In genomic region chr3:186742618-186743335, GRCh38 we compare ENCODE assay signal across 2 cellular contexts.
TF ChIP-seq lines count a peak whose summit lies in the region.

No MANE protein-coding gene starts in this region.

TF ChIP-seq in IMR-90, 13 proteins besides CTCF, POLR2A, EP300 and RAD21:
- peak; percentile 63; the same call in 1 of the 2 replicates for TF ChIP-seq CEBPB (IDR thresholded peaks at IDR 0.05; ENCODE audit: low read depth, low read length)
- TF ChIP-seq NFE2L2 (IDR thresholded peaks at IDR 0.05; ENCODE audit: low read depth, low read length), result no peak

TF ChIP-seq in HepG2, 621 proteins besides CTCF, POLR2A, EP300 and RAD21 (continues in another document):
- peak; percentile 62 for TF ChIP-seq RARA (CRISPR knock-in tag; IDR thresholded peaks at IDR 0.05)
- TF ChIP-seq CREM (IDR thresholded peaks at IDR 0.05), result peak; percentile 55
- no peak for TF ChIP-seq CREM (CRISPR knock-in tag; IDR thresholded peaks at IDR 0.05)
- TF ChIP-seq FOXA3 (CRISPR knock-in tag; IDR thresholded peaks at IDR 0.05), result peak; percentile 90
- TF ChIP-seq SOX13 (IDR thresholded peaks at IDR 0.05), result no peak
- TF ChIP-seq SOX13 (CRISPR knock-in tag; conservative IDR thresholded peaks at IDR 0.05 in 1 of 2, IDR thresholded peaks at IDR 0.05 in 1 of 2), result peak in 1 of 2 experiments; percentile 62; a peak in 1 of 4 replicates
- no peak for TF ChIP-seq HNF4G (IDR thresholded peaks at IDR 0.05; ENCODE audit: borderline replicate concordance, low read depth, low read length)
- no peak for TF ChIP-seq HNF4G (CRISPR knock-in tag; IDR thresholded peaks at IDR 0.05; ENCODE audit: borderline replicate concordance, low read depth)
- 0 out of 2 replicates have a peak, but pooled peaks have one; percentile 41 for TF ChIP-seq NKX3-1 (CRISPR knock-in tag; IDR thresholded peaks at IDR 0.05)
- TF ChIP-seq ATF7-NPFF (CRISPR knock-in tag; IDR thresholded peaks at IDR 0.05; ENCODE audit: low read depth), result no peak
- no peak for TF ChIP-seq HIVEP1 (CRISPR knock-in tag; IDR thresholded peaks at IDR 0.05)
- TF ChIP-seq MIXL1 (CRISPR knock-in tag; IDR thresholded peaks at IDR 0.05), result peak; percentile 82; the same call in 1 of the 2 replicates
- peak; percentile 69 for TF ChIP-seq ZNF770 (CRISPR knock-in tag; IDR thresholded peaks at IDR 0.05)
- TF ChIP-seq ZNF781 (CRISPR knock-in tag; IDR thresholded peaks at IDR 0.05; ENCODE audit: borderline replicate concordance, not compliant biosample characterization), result no peak
- TF ChIP-seq PAXIP1 (CRISPR knock-in tag; conservative IDR thresholded peaks at IDR 0.05), result peak; percentile 86
- peak; percentile 28; the same call in 1 of the 2 replicates for TF ChIP-seq PITX1 (CRISPR knock-in tag; IDR thresholded peaks at IDR 0.05)
- TF ChIP-seq ZBTB20 (CRISPR knock-in tag; IDR thresholded peaks at IDR 0.05; ENCODE audit: borderline replicate concordance, low read depth), result peak; percentile 55; the same call in 1 of the 2 replicates
- TF ChIP-seq JARID2 (CRISPR knock-in tag; IDR thresholded peaks at IDR 0.05; ENCODE audit: insufficient replicate concordance), result no peak
- 0 out of 2 replicates have a peak, but pooled peaks have one; percentile 6 for TF ChIP-seq ZNF512B (CRISPR knock-in tag; IDR thresholded peaks at IDR 0.05; ENCODE audit: borderline replicate concordance)
- peak; percentile 68; the same call in 1 of the 2 replicates for TF ChIP-seq ZNF503 (CRISPR knock-in tag; IDR thresholded peaks at IDR 0.05)
- TF ChIP-seq, protein P1, sequence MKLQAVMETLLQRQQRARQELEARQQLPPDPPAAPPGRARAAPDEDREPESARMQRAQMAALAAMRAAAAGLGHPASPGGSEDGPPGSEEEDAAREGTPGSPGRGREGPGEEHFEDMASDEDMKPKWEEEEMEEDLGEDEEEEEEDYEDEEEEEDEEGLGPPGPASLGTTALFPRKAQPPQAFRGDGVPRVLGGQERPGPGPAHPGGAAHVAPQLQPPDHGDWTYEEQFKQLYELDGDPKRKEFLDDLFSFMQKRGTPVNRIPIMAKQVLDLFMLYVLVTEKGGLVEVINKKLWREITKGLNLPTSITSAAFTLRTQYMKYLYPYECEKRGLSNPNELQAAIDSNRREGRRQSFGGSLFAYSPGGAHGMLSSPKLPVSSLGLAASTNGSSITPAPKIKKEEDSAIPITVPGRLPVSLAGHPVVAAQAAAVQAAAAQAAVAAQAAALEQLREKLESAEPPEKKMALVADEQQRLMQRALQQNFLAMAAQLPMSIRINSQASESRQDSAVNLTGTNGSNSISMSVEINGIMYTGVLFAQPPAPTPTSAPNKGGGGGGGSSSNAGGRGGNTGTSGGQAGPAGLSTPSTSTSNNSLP (IDR thresholded peaks at IDR 0.05; ENCODE audit: low read depth, low read length), result peak; percentile 94
- TF ChIP-seq, protein P2, sequence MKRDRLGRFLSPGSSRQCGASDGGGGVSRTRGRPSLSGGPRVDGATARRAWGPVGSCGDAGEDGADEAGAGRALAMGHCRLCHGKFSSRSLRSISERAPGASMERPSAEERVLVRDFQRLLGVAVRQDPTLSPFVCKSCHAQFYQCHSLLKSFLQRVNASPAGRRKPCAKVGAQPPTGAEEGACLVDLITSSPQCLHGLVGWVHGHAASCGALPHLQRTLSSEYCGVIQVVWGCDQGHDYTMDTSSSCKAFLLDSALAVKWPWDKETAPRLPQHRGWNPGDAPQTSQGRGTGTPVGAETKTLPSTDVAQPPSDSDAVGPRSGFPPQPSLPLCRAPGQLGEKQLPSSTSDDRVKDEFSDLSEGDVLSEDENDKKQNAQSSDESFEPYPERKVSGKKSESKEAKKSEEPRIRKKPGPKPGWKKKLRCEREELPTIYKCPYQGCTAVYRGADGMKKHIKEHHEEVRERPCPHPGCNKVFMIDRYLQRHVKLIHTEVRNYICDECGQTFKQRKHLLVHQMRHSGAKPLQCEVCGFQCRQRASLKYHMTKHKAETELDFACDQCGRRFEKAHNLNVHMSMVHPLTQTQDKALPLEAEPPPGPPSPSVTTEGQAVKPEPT (CRISPR knock-in tag; IDR thresholded peaks at IDR 0.05; ENCODE audit: low read depth), result no peak
- TF ChIP-seq ZNF552 (CRISPR knock-in tag; IDR thresholded peaks at IDR 0.05; ENCODE audit: borderline replicate concordance), result no peak
- TF ChIP-seq, protein P3, sequence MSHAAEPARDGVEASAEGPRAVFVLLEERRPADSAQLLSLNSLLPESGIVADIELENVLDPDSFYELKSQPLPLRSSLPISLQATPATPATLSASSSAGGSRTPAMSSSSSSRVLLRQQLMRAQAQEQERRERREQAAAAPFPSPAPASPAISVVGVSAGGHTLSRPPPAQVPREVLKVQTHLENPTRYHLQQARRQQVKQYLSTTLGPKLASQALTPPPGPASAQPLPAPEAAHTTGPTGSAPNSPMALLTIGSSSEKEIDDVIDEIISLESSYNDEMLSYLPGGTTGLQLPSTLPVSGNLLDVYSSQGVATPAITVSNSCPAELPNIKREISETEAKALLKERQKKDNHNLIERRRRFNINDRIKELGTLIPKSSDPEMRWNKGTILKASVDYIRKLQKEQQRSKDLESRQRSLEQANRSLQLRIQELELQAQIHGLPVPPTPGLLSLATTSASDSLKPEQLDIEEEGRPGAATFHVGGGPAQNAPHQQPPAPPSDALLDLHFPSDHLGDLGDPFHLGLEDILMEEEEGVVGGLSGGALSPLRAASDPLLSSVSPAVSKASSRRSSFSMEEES (CRISPR knock-in tag; IDR thresholded peaks at IDR 0.05), result peak; percentile 28; the same call in 1 of the 2 replicates
- no peak for TF ChIP-seq MED13 (CRISPR knock-in tag; IDR thresholded peaks at IDR 0.05)
- 0 out of 2 replicates have a peak, but pooled peaks have one; percentile 10 for TF ChIP-seq ZFP82 (CRISPR knock-in tag; IDR thresholded peaks at IDR 0.05; ENCODE audit: borderline replicate concordance)
- TF ChIP-seq MED1 (CRISPR knock-in tag; IDR thresholded peaks at IDR 0.05), result peak; percentile 49; the same call in 1 of the 2 replicates
- peak; percentile 92 for TF ChIP-seq ARID5B (CRISPR knock-in tag; IDR thresholded peaks at IDR 0.05)
- no peak for TF ChIP-seq AKAP8 (CRISPR knock-in tag; IDR thresholded peaks at IDR 0.05)
- TF ChIP-seq SOX6 (IDR thresholded peaks at IDR 0.05), result no peak
- peak; percentile 2; the same call in 1 of the 2 replicates for TF ChIP-seq SOX6 (CRISPR knock-in tag; IDR thresholded peaks at IDR 0.05)
- no peak for TF ChIP-seq ZNF878 (CRISPR knock-in tag; IDR thresholded peaks at IDR 0.05)
- no peak for TF ChIP-seq FOXA1 (IDR thresholded peaks at IDR 0.05)
- TF ChIP-seq FOXA1 (CRISPR knock-in tag; IDR thresholded peaks at IDR 0.05), result peak; percentile 83
- peak; percentile 52; the same call in 1 of the 2 replicates for TF ChIP-seq TCF7 (IDR thresholded peaks at IDR 0.05; ENCODE audit: low read depth)
- no peak for TF ChIP-seq MNT (IDR thresholded peaks at IDR 0.05)
- peak; percentile 42; the same call in 1 of the 2 replicates for TF ChIP-seq ELF3 (CRISPR knock-in tag; IDR thresholded peaks at IDR 0.05)
